ENCODE assay signal across 11 cellular contexts in genomic region chr3:193720169-193720568, GRCh38.
"Had no signal": no experiment of that assay in that cellular context is flagged by ENCODE, and none has a peak within 500 bp of the region (broad histone marks: within the 10 kb centered on the region; RNA-seq: fewer than 3 reads in every experiment).

No MANE protein-coding gene starts in this region.

- FAIRE-seq: H1, H54 had no signal

- H3K4me3 ChIP-seq: GM23248, GM23338, HAP-1 had no signal

- H3K27ac ChIP-seq: GM23248 had no signal

- H3K36me3 ChIP-seq: HAP-1 had no signal

- DNase-seq: GM23248, GOT3, H7, H9, HCEC 1CT, HFFc6 had no signal

- H3K9ac ChIP-seq: GM23248 had no signal

- H3K4me2 ChIP-seq: GM23338 had no signal

- H2AFZ ChIP-seq: GM23248, GM23338 had no signal

- ATAC-seq: GM23338, HCT116 had no signal
